ENCODE assay signal across 1 cellular context in genomic region chr7:43799605-43800004, GRCh38.
TF ChIP-seq lines count a peak whose summit lies in the region.

No MANE protein-coding gene starts in this region.

TF ChIP-seq in GM23338, 12 proteins besides CTCF, POLR2A, EP300 and RAD21 (continued from another document):
- TF ChIP-seq, protein P1, sequence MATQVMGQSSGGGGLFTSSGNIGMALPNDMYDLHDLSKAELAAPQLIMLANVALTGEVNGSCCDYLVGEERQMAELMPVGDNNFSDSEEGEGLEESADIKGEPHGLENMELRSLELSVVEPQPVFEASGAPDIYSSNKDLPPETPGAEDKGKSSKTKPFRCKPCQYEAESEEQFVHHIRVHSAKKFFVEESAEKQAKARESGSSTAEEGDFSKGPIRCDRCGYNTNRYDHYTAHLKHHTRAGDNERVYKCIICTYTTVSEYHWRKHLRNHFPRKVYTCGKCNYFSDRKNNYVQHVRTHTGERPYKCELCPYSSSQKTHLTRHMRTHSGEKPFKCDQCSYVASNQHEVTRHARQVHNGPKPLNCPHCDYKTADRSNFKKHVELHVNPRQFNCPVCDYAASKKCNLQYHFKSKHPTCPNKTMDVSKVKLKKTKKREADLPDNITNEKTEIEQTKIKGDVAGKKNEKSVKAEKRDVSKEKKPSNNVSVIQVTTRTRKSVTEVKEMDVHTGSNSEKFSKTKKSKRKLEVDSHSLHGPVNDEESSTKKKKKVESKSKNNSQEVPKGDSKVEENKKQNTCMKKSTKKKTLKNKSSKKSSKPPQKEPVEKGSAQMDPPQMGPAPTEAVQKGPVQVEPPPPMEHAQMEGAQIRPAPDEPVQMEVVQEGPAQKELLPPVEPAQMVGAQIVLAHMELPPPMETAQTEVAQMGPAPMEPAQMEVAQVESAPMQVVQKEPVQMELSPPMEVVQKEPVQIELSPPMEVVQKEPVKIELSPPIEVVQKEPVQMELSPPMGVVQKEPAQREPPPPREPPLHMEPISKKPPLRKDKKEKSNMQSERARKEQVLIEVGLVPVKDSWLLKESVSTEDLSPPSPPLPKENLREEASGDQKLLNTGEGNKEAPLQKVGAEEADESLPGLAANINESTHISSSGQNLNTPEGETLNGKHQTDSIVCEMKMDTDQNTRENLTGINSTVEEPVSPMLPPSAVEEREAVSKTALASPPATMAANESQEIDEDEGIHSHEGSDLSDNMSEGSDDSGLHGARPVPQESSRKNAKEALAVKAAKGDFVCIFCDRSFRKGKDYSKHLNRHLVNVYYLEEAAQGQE (IDR thresholded peaks at IDR 0.05; ENCODE audit: unreplicated experiment): no peak
- TF ChIP-seq STAT1 (IDR thresholded peaks at IDR 0.05; ENCODE audit: unreplicated experiment) (no peak), CREB1 (CRISPR knock-in tag; IDR thresholded peaks at IDR 0.05; ENCODE audit: low read depth) (no peak), NANOG (IDR thresholded peaks at IDR 0.05; ENCODE audit: borderline replicate concordance) (no peak), ZNF114 (CRISPR knock-in tag; IDR thresholded peaks at IDR 0.05) (no peak), EZH2 (IDR thresholded peaks at IDR 0.05; ENCODE audit: low read depth, unreplicated experiment) (no peak), EZH2phosphoT487 (IDR thresholded peaks at IDR 0.05; ENCODE audit: unreplicated experiment) (no peak), ETS1 (IDR thresholded peaks at IDR 0.05) (no peak)
TF ChIP-seq in GM23338: peak in this region for 0.
